21 cellular contexts compared by ENCODE assay signal in genomic region chr19:47438793-47439220, GRCh38. TPM values are rescaled to one million over a fixed set of nuclear protein-coding genes. Genes with fewer than 3 reads are reported as not detected.
A peak's percentile ranks its signal among the peaks of the same experiment; 100 is the strongest.
DNase-seq lines count a peak whose midpoint lies in the region; ATAC-seq and TF ChIP-seq lines count a peak whose summit lies in the region.
"Had no signal": no experiment of that assay in that cellular context is flagged by ENCODE, and none has a peak within 500 bp of the region (broad histone marks: within the 10 kb centered on the region; RNA-seq: fewer than 3 reads in every experiment).

No MANE protein-coding gene starts in this region.

- no peaks in the 10 kb centered on the region for H3K79me1 ChIP-seq in H9 (ENCODE audit: insufficient read depth, low read depth, low read length, poor library complexity, severe bottlenecking)

- H3K23me2 ChIP-seq in H9 (ENCODE audit: insufficient read length, low read depth, low read length, poor library complexity, severe bottlenecking): no peaks in the 10 kb centered on the region

- H3K4ac ChIP-seq in H9 (ENCODE audit: low read depth, low read length): no peak overlapping the region

- no peaks in the 10 kb centered on the region for H3K36me3 ChIP-seq in Caco-2 (ENCODE audit: control insufficient read depth, insufficient read depth, low read length)
- H3K36me3 ChIP-seq in PC-3 (ENCODE audit: low read depth, low read length): no peaks in the 10 kb centered on the region
- H3K36me3 ChIP-seq: right lobe of liver had no signal

- H2BK120ac ChIP-seq in H9 (ENCODE audit: low read depth, low read length, poor library complexity, severe bottlenecking): no peak overlapping the region

- no peaks in the 10 kb centered on the region for H3F3A ChIP-seq in PC-3 (ENCODE audit: low read length, unreplicated experiment)

- H3K9me3 ChIP-seq in Caco-2 (no peaks in the 10 kb centered on the region), H9 (ENCODE audit: control insufficient read depth, low read depth, low read length) (no peaks in the 10 kb centered on the region), PC-3 (ENCODE audit: low read length) (no peaks in the 10 kb centered on the region)
- H3K9me3 ChIP-seq: right lobe of liver had no signal

- H2BK20ac ChIP-seq in H9 (ENCODE audit: low read depth, low read length, poor library complexity, severe bottlenecking): no peak overlapping the region

- H3K36me3 Mint-ChIP-seq in Caco-2 (ENCODE audit: insufficient read depth, unreplicated experiment) (no peaks in the 10 kb centered on the region), H9 (ENCODE audit: insufficient read depth in 1 of 3, low read depth in 3 of 3) (no peaks in the 10 kb centered on the region), CD14-positive monocyte (no peaks in the 10 kb centered on the region)
- H3K36me3 Mint-ChIP-seq: activated naive CD8-positive, alpha-beta T cell treated with anti-CD3 and anti-CD28 coated beads for 36 hours; natural killer cell treated with Interleukin-12 subunit alpha and Interleukin-12 subunit beta and Interleukin-15 and Interleukin-18, amount 100 ng/mL, for 72 hours had no signal

- H2BK15ac ChIP-seq in H9 (ENCODE audit: low read depth, low read length): no peak overlapping the region

- H3K4me3 ChIP-seq in Caco-2 (ENCODE audit: low read depth, low read length) (no peak overlapping the region), PC-3 (ENCODE audit: low read length) (no peak overlapping the region)
- H3K4me3 ChIP-seq: hepatocyte, right lobe of liver had no signal

- DNase-seq in Caco-2: peak; percentile 58 to 60
- DNase-seq in H9: peak; percentile 65
- DNase-seq in PC-3: peak; percentile 37
- peak in 1 of 2 donors; percentile 27 for DNase-seq in left colon
- DNase-seq in central memory CD4-positive, alpha-beta T cell: no peak
- no peak for DNase-seq in head of caudate nucleus
- DNase-seq in CD14-positive monocyte (ENCODE audit: low spot score): no peak
- DNase-seq: activated naive CD8-positive, alpha-beta T cell treated with anti-CD3 and anti-CD28 coated beads for 36 hours; foreskin keratinocyte; H7; NCI-H1694; NCI-H226; right lobe of liver; RPMI8226; stimulated activated CD8-positive, alpha-beta memory T cell treated with anti-CD3 and anti-CD28 coated beads, Interleukin-4, amount 100 ng/mL, for 48 hours had no signal

- peaks cover 10% of the 10 kb centered on the region for H3K27me3 Mint-ChIP-seq in Caco-2 (ENCODE audit: insufficient read depth, unreplicated experiment)
- H3K27me3 Mint-ChIP-seq in H9 (ENCODE audit: low read depth): peaks cover 14% of the 10 kb centered on the region
- H3K27me3 Mint-ChIP-seq in CD14-positive monocyte (ENCODE audit: low read depth in 3 of 3): peaks cover 25 to 53% (median 29%) of the 10 kb centered on the region in 3 donors

- no peak overlapping the region for H3K27ac ChIP-seq in H9 (ENCODE audit: insufficient read length, low read depth, low read length)
- H3K27ac ChIP-seq in PC-3 (ENCODE audit: low read length): no peak overlapping the region
- H3K27ac ChIP-seq: foreskin keratinocyte, hepatocyte, parathyroid adenoma, right lobe of liver, VCaP had no signal

- H3K79me2 ChIP-seq in H9 (ENCODE audit: insufficient read depth, low read length) (no peaks in the 10 kb centered on the region), PC-3 (ENCODE audit: low read length) (no peaks in the 10 kb centered on the region)
- H3K79me2 ChIP-seq: hepatocyte, parathyroid adenoma had no signal

- H2BK12ac ChIP-seq in H9 (ENCODE audit: insufficient read length, low read depth, low read length): no peak overlapping the region

- H3K4me1 ChIP-seq in Caco-2 (no peaks in the 10 kb centered on the region), H9 (ENCODE audit: insufficient read depth, low read length) (no peaks in the 10 kb centered on the region), PC-3 (ENCODE audit: insufficient read depth, low read length) (no peaks in the 10 kb centered on the region)
- H3K4me1 ChIP-seq: foreskin keratinocyte, parathyroid adenoma, right lobe of liver had no signal

- no peak overlapping the region for H3K56ac ChIP-seq in H9 (ENCODE audit: insufficient read length, low read depth, low read length)

- H3K9me2 ChIP-seq in PC-3 (replicated peaks; ENCODE audit: low read length): no peaks in the 10 kb centered on the region

- no peak overlapping the region for H3T11ph ChIP-seq in H9 (ENCODE audit: low read length)

- H3K18ac ChIP-seq in H9 (ENCODE audit: insufficient read length, low read depth, low read length): no peak overlapping the region

- H2BK5ac ChIP-seq in H9 (ENCODE audit: insufficient read length, low read length): no peak overlapping the region

- POLR2A ChIA-PET in Caco-2 (lab: Charles Lee) (no interaction called here), PC-3 (lab: Charles Lee; ENCODE audit: unreplicated experiment) (no interaction called here)

- H3K4me3 Mint-ChIP-seq in Caco-2 (ENCODE audit: unreplicated experiment) (no peak overlapping the region), H9 (no peak overlapping the region; a peak in 1 of 5 replicates), CD14-positive monocyte (no peak overlapping the region)
- H3K4me3 Mint-ChIP-seq: activated naive CD8-positive, alpha-beta T cell treated with anti-CD3 and anti-CD28 coated beads for 36 hours; natural killer cell treated with Interleukin-12 subunit alpha and Interleukin-12 subunit beta and Interleukin-15 and Interleukin-18, amount 100 ng/mL, for 72 hours had no signal

- H4K20me1 ChIP-seq in H9 (ENCODE audit: control insufficient read depth, insufficient read depth, insufficient read length): no peaks in the 10 kb centered on the region
- H4K20me1 ChIP-seq in PC-3 (ENCODE audit: low read length): no peaks in the 10 kb centered on the region

- H3K4me1 Mint-ChIP-seq in Caco-2 (ENCODE audit: low read depth, unreplicated experiment) (no peaks in the 10 kb centered on the region), H9 (peaks cover 13 to 14% of the 10 kb centered on the region in 2 experiments), CD14-positive monocyte (peaks cover 2% of the 10 kb centered on the region)

- ATAC-seq in PC-3: no peak
- ATAC-seq in left colon: peak; percentile 33
- ATAC-seq: foreskin keratinocyte; natural killer cell treated with Interleukin-12 subunit alpha and Interleukin-12 subunit beta and Interleukin-15 and Interleukin-18, amount 100 ng/mL, for 72 hours; SK-N-SH treated with all-trans-retinoic acid at 6 μM for 48 hours had no signal

- CTCF ChIA-PET in Caco-2 (lab: Charles Lee): interaction anchor here (0.6 to 2.1 kb wide), 3 partner anchors 11 to 45 kb away, joined by 3 to 10 read pairs (median 3); partner anchors contain the start of gene KPTN
- CTCF ChIA-PET in PC-3 (lab: Charles Lee): no interaction called here

- no peak overlapping the region for H3K9ac ChIP-seq in H9 (ENCODE audit: extremely low read depth, insufficient read length, low read length)
- H3K9ac ChIP-seq in PC-3 (ENCODE audit: low read length): no peak overlapping the region
- H3K9ac ChIP-seq: parathyroid adenoma had no signal

- intact Hi-C loops in Caco-2 (cut with micrococcal nuclease; ENCODE audit: unreplicated experiment) (loop anchor here (5.0 kb wide), 1 partner anchor 163 kb away; no protein-coding TSS in a partner anchor), PC-3 (cut with micrococcal nuclease) (loop anchor here (5.0 to 10.0 kb wide), 2 partner anchors 76 to 158 kb away; partner anchors contain the start of gene NAPA), left colon (cut with DNase I, micrococcal nuclease) (loop anchor here in 1 of 2 donors (5.0 kb wide), 1 partner anchor 268 kb away; no protein-coding TSS in a partner anchor), head of caudate nucleus (cut with DNase I) (no loop called here), CD14-positive monocyte (cut with micrococcal nuclease) (loop anchor here (5.0 to 10.0 kb wide), 2 partner anchors 76 to 78 kb away; partner anchors contain the start of gene NAPA (in 2 of the 2))

- H3K27ac Mint-ChIP-seq in Caco-2 (ENCODE audit: unreplicated experiment) (no peak overlapping the region), H9 (no peak overlapping the region), CD14-positive monocyte (peak overlapping the region in 1 of 7 donors; percentile 62)
- H3K27ac Mint-ChIP-seq: activated naive CD8-positive, alpha-beta T cell treated with anti-CD3 and anti-CD28 coated beads for 36 hours; activated T-helper 2 cell treated with anti-CD3 and anti-CD28 coated beads, Interferon-gamma antibody, Interleukin-2, Interleukin-4, amounts not matched to agents 10 μg/mL and 5 μg/mL and 100 μg/mL, durations not matched to agents 14 hours and 24 hours and 36 hours; natural killer cell treated with Interleukin-12 subunit alpha and Interleukin-12 subunit beta and Interleukin-15 and Interleukin-18, amount 100 ng/mL, for 72 hours had no signal

- no peak overlapping the region for H2AK5ac ChIP-seq in H9 (ENCODE audit: insufficient read length, low read length)

- H4K91ac ChIP-seq in H9 (ENCODE audit: insufficient read length, low read depth, low read length): no peak overlapping the region

- H4K5ac ChIP-seq in H9 (ENCODE audit: insufficient read length, low read depth, low read length): no peak overlapping the region

- no peak overlapping the region for H3K14ac ChIP-seq in H9 (ENCODE audit: insufficient read depth, low read length)

- H4K8ac ChIP-seq in H9 (replicated peaks; ENCODE audit: insufficient read length, low read depth, low read length): no peak overlapping the region

- H3K9me3 Mint-ChIP-seq in Caco-2 (ENCODE audit: unreplicated experiment): no peaks in the 10 kb centered on the region
- H3K9me3 Mint-ChIP-seq in H9: no peaks in the 10 kb centered on the region; a peak in 1 of 5 replicates
- H3K9me3 Mint-ChIP-seq in CD14-positive monocyte: peaks cover 0 to 4% (median 0%) of the 10 kb centered on the region in 7 donors
- H3K9me3 Mint-ChIP-seq: activated naive CD8-positive, alpha-beta T cell treated with anti-CD3 and anti-CD28 coated beads for 36 hours; activated T-helper 2 cell treated with anti-CD3 and anti-CD28 coated beads, Interferon-gamma antibody, Interleukin-2, Interleukin-4, amounts not matched to agents 10 μg/mL and 5 μg/mL and 100 μg/mL, durations not matched to agents 14 hours and 24 hours and 36 hours; natural killer cell treated with Interleukin-12 subunit alpha and Interleukin-12 subunit beta and Interleukin-15 and Interleukin-18, amount 100 ng/mL, for 72 hours had no signal

- BruUV-seq in Caco-2 (replicated peaks; lab: Mats Ljungman, UMichigan): no TSS peak
- BruUV-seq in PC-3 (replicated peaks; lab: Mats Ljungman, UMichigan): no TSS peak

- H3K27me3 ChIP-seq in Caco-2 (replicated peaks; ENCODE audit: control insufficient read depth, insufficient read depth, low read length): no peaks in the 10 kb centered on the region; the same call in 1 of the 2 replicates
- H3K27me3 ChIP-seq in H9 (ENCODE audit: insufficient read depth, low read length): no peaks in the 10 kb centered on the region
- peaks cover 9% of the 10 kb centered on the region for H3K27me3 ChIP-seq in PC-3 (ENCODE audit: low read length)
- H3K27me3 ChIP-seq: right lobe of liver had no signal

- no peak for TF ChIP-seq CTCF in Caco-2 (IDR thresholded peaks at IDR 0.05; ENCODE audit: insufficient read depth in 1 of 2, low read depth in 1 of 2, low read length in 1 of 2, severe bottlenecking in 1 of 2, unreplicated experiment in 1 of 2)
- no peak for TF ChIP-seq CTCF in H9 (conservative IDR thresholded peaks at IDR 0.05)
- no peak for TF ChIP-seq CTCF in PC-3 (conservative IDR thresholded peaks at IDR 0.05; ENCODE audit: low read depth, low read length)
- TF ChIP-seq CTCF in CD14-positive monocyte (IDR thresholded peaks at IDR 0.05): no peak

- no peak overlapping the region for H3K23ac ChIP-seq in H9 (ENCODE audit: insufficient read length, low read depth, low read length)

- WGBS in H9 (ENCODE audit: extremely low coverage, insufficient read length, low lambda C conversion rate): no CpG with 5 or more reads among the region's 5 CpGs

- H2AFZ ChIP-seq in H9 (ENCODE audit: low read length) (no peak overlapping the region), PC-3 (ENCODE audit: low read length) (no peak overlapping the region)
- H2AFZ ChIP-seq: hepatocyte, parathyroid adenoma had no signal

- H3K4me2 ChIP-seq in H9 (ENCODE audit: insufficient read depth, insufficient read length, low read length) (no peak overlapping the region), PC-3 (ENCODE audit: low read length) (no peak overlapping the region)
- H3K4me2 ChIP-seq: hepatocyte had no signal

RNA-seq across cellular contexts. Expression of gene MEIS3, which starts 19.5 kb away (rescaled TPM):
- total RNA-seq in Caco-2 (2022) (16.2 and 16.8 TPM in 2 replicates), H9 (2021) (43.8 and 44.0 TPM in 2 replicates), PC-3 (2014; rRNA removed) (0.75 and 1.3 TPM in 2 replicates), left colon (1 to 10 TPM; 2.5 to 2.7 TPM)
- polyA plus RNA-seq in CD14-positive monocyte: not detected
- total RNA-seq: activated naive CD8-positive, alpha-beta T cell treated with anti-CD3 and anti-CD28 coated beads for 36 hours; natural killer cell treated with Interleukin-12 subunit alpha and Interleukin-12 subunit beta and Interleukin-15 and Interleukin-18, amount 100 ng/mL, for 72 hours had no signal

RNA-seq across cellular contexts. Expression of gene SLC8A2, which starts 32.9 kb away (rescaled TPM):
- total RNA-seq in Caco-2 (2022) (1.2 and 1.3 TPM in 2 replicates), H9 (2021) (10.7 and 11.3 TPM in 2 replicates), PC-3 (2014; rRNA removed) (0.33 TPM in 1 of 2 replicates, not detected in the other), left colon (1 to 10 TPM in 1 of 2 donors, under 1 TPM in 1; 0.09 to 2.2 TPM)
- not detected for polyA plus RNA-seq in CD14-positive monocyte
- total RNA-seq: activated T-helper 2 cell treated with anti-CD3 and anti-CD28 coated beads, Interferon-gamma antibody, Interleukin-2, Interleukin-4, amounts not matched to agents 10 μg/mL and 5 μg/mL and 100 μg/mL, durations not matched to agents 14 hours and 24 hours and 36 hours; natural killer cell treated with Interleukin-12 subunit alpha and Interleukin-12 subunit beta and Interleukin-15 and Interleukin-18, amount 100 ng/mL, for 72 hours had no signal

RNA-seq across cellular contexts. Expression of gene KPTN, which starts 45.2 kb away (rescaled TPM):
- total RNA-seq in Caco-2 (2022): 19.7 and 20.6 TPM in 2 replicates
- 33.6 and 35.4 TPM in 2 replicates for total RNA-seq in H9 (2021)
- 8.0 and 18.3 TPM in 2 replicates for total RNA-seq in PC-3 (2014; rRNA removed)
- 1 to 10 TPM; 4.6 to 6.0 TPM for total RNA-seq in left colon
- 1 to 10 TPM; 9.5 to 9.7 TPM for polyA plus RNA-seq in CD14-positive monocyte

Comparison
In these comparisons a context has a peak if more than half of its experiments do, and no peak if none do; other contexts are left out.
1. DNase-seq: peak in Caco-2 (2 of 2), H9 (single experiment) and PC-3 (single experiment); none in central memory CD4-positive, alpha-beta T cell (single experiment), head of caudate nucleus (0 of 42) and CD14-positive monocyte (single experiment).